In genomic region chr6:7726416-7727149, GRCh38 we compare ENCODE assay signal across 8 cellular contexts. TPM values are rescaled to one million over a fixed set of nuclear protein-coding genes. Genes with fewer than 3 reads are reported as not detected.
DNase-seq lines count a peak whose midpoint lies in the region; ATAC-seq and TF ChIP-seq lines count a peak whose summit lies in the region.

No MANE protein-coding gene starts in this region.

- TF ChIP-seq POLR2A in gastroesophageal sphincter (IDR thresholded peaks at IDR 0.05) = no peak

- no peak for TF ChIP-seq CTCF in gastroesophageal sphincter (IDR thresholded peaks at IDR 0.05)
- no peak for TF ChIP-seq CTCF in progenitor cell of endocrine pancreas (IDR thresholded peaks at IDR 0.05; ENCODE audit: unreplicated experiment)

- H3K27me3 Mint-ChIP-seq in T-helper 1 cell treated with Interleukin-12 subunit alpha and Interleukin-12 subunit beta and Interleukin-4 antibody, amounts not matched to agents 30 μg/mL and 1 μg/mL, for 36 hours (ENCODE audit: low read depth) = peaks cover 82% of the 10 kb centered on the region
- H3K27me3 Mint-ChIP-seq in T-helper 17 cell (peaks cover 64% of the 10 kb centered on the region), progenitor cell of endocrine pancreas (peaks cover 78% of the 10 kb centered on the region)

- H3K36me3 ChIP-seq in gastroesophageal sphincter = no peaks in the 10 kb centered on the region

- no peaks in the 10 kb centered on the region for H3K9me3 Mint-ChIP-seq in T-helper 1 cell treated with Interleukin-12 subunit alpha and Interleukin-12 subunit beta and Interleukin-4 antibody, amounts not matched to agents 30 μg/mL and 1 μg/mL, for 36 hours
- H3K9me3 Mint-ChIP-seq in progenitor cell of endocrine pancreas (ENCODE audit: low read depth) = no peaks in the 10 kb centered on the region

- no peak for TF ChIP-seq EP300 in gastroesophageal sphincter (IDR thresholded peaks at IDR 0.05)

- no peaks in the 10 kb centered on the region for H3K36me3 Mint-ChIP-seq in T-helper 1 cell treated with Interleukin-12 subunit alpha and Interleukin-12 subunit beta and Interleukin-4 antibody, amounts not matched to agents 30 μg/mL and 1 μg/mL, for 36 hours (ENCODE audit: low read depth)
- peaks cover 5% of the 10 kb centered on the region for H3K36me3 Mint-ChIP-seq in T-helper 17 cell (ENCODE audit: low read depth)
- no peaks in the 10 kb centered on the region for H3K36me3 Mint-ChIP-seq in progenitor cell of endocrine pancreas (ENCODE audit: insufficient read depth)

- peaks cover 10% of the 10 kb centered on the region for H3K4me1 Mint-ChIP-seq in T-helper 1 cell treated with Interleukin-12 subunit alpha and Interleukin-12 subunit beta and Interleukin-4 antibody, amounts not matched to agents 30 μg/mL and 1 μg/mL, for 36 hours (ENCODE audit: low read depth)
- H3K4me1 Mint-ChIP-seq in T-helper 17 cell (peaks cover 18% of the 10 kb centered on the region), progenitor cell of endocrine pancreas (ENCODE audit: low read depth) (peaks cover 14% of the 10 kb centered on the region)

- WGBS in gastroesophageal sphincter (ENCODE audit: low coverage in 1 of 2), 2 donors = no CpG with 5 or more reads among the region's 84 CpGs

- H3K4me1 ChIP-seq in gastroesophageal sphincter = peaks cover 0 to 40% (median 16%) of the 10 kb centered on the region in 3 donors

- H3K27ac Mint-ChIP-seq in T-helper 1 cell treated with Interleukin-12 subunit alpha and Interleukin-12 subunit beta and Interleukin-4 antibody, amounts not matched to agents 30 μg/mL and 1 μg/mL, for 36 hours = no peak overlapping the region
- H3K27ac Mint-ChIP-seq in T-helper 17 cell (no peak overlapping the region), progenitor cell of endocrine pancreas (no peak overlapping the region)

- peak overlapping the region; percentile 43 to 53 for H3K4me3 ChIP-seq in gastroesophageal sphincter

- peak overlapping the region; percentile 79 for H3K4me3 Mint-ChIP-seq in T-helper 1 cell treated with Interleukin-12 subunit alpha and Interleukin-12 subunit beta and Interleukin-4 antibody, amounts not matched to agents 30 μg/mL and 1 μg/mL, for 36 hours
- H3K4me3 Mint-ChIP-seq in T-helper 17 cell (peak overlapping the region; percentile 88), progenitor cell of endocrine pancreas (ENCODE audit: low read depth) (peak overlapping the region; percentile 79)

- peaks cover 91% of the 10 kb centered on the region for H3K27me3 ChIP-seq in gastroesophageal sphincter

- peak overlapping the region in 1 of 4 donors; percentile 13 for H3K27ac ChIP-seq in gastroesophageal sphincter

- ATAC-seq in HG02798 (IDR thresholded peaks at IDR 0.05; ENCODE audit: poor library complexity, unreplicated experiment) (peak; percentile 18), T-helper 17 cell (no peak), gastroesophageal sphincter (peak; percentile 11)

- H3K9me3 ChIP-seq in T-helper 17 cell (ENCODE audit: control insufficient read depth, low read length, poor library complexity, severe bottlenecking) (no peaks in the 10 kb centered on the region), gastroesophageal sphincter (no peaks in the 10 kb centered on the region)

- DNase-seq in T-helper 1 cell (no peak), T-helper 17 cell (no peak), progenitor cell of endocrine pancreas (ENCODE audit: low spot score, unreplicated experiment) (peak; percentile 17), mesenteric fat pad (ENCODE audit: low spot score) (no peak), globus pallidus (ENCODE audit: low spot score) (no peak)

RNA-seq across cellular contexts. Expression of gene BMP6, which starts 0.7 kb away (rescaled TPM):
- total RNA-seq in T-helper 17 cell (10 to 100 TPM in 1 of 2 donors, under 1 TPM in 1; 0.45 to 16.8 TPM), gastroesophageal sphincter (10 to 100 TPM in 1 of 4 donors, 1 to 10 TPM in 3; 1.4 to 16.1 (median 6.0) TPM), progenitor cell of endocrine pancreas (2.5 and 3.4 TPM in 2 replicates), mesenteric fat pad (12.7 TPM)
